ENCODE assay signal across 8 cellular contexts in the genomic region with DNA sequence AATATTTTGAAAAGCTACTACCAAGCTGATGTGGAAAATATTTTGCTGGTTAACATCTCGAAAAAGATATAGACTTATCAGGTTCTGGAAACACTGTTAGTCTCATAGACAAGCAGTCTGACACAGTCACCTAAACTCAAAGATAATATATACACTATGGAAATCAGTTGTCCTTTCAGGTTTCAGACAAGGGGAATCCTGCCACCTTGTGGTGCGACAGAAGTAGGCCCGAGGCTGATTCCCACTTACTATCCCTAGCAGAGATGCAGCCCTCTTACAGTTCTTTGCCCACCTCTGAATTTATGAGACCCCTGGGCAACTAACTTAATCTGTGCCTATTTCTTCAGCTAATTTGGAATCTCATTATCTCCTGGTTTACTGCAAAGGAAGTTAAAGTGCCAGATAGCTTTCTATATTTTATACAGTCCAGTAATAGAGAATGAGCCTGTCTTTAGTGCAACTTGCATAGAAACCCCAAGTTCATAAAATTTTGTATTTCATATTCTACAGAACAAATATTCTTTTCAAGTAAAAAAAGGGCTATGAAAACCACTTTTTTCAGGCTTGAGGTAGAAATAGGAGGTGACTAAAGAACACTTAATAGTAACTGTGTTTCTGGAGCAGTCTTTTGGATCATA. TPM values are rescaled to one million over a fixed set of nuclear protein-coding genes. Genes with fewer than 3 reads are reported as not detected.
A peak's percentile ranks its signal among the peaks of the same experiment; 100 is the strongest.
DNase-seq lines count a peak whose midpoint lies in the region; ATAC-seq, FAIRE-seq and TF ChIP-seq lines count a peak whose summit lies in the region.

No MANE protein-coding gene starts in this region.

- H3K27me3 Mint-ChIP-seq in naive B cell: no peaks in the 10 kb centered on the region

- no peak overlapping the region for H3K4me3 ChIP-seq in epithelial cell of proximal tubule (ENCODE audit: low read depth, low read length)

- DNase-seq in D721Med (ENCODE audit: insufficient read length, low spot score) (peak; percentile 17), HuH-7 (ENCODE audit: low spot score) (peak; percentile 59), NOMO-1 treated with dmso at 0.1 percent for 144 hours (lab: John Stamatoyannopoulos, UW; ENCODE audit: unreplicated experiment) (peak; percentile 47), epithelial cell of proximal tubule (ENCODE audit: low read depth) (no peak), naive B cell (peak; percentile 49)
- peak; percentile 60 for DNase-seq in activated CD8-positive, alpha-beta memory T cell treated with anti-CD3 and anti-CD28 coated beads, Interleukin-2, amount 50 U/mL, for 4 hours
- DNase-seq in stimulated activated naive CD4-positive, alpha-beta T cell treated with Interleukin-2 at 50 U/mL for 16 hours (lab: John Stamatoyannopoulos, UW): peak; percentile 38

- FAIRE-seq in D721Med (lab: Jason Lieb, UNC): peak; percentile 51

- ATAC-seq in GM21423 (IDR thresholded peaks at IDR 0.05; ENCODE audit: unreplicated experiment) (peak; percentile 84), naive B cell (ENCODE audit: low read depth in 2 of 2) (peak; percentile 66 to 79)

- no peak overlapping the region for H3K4me3 Mint-ChIP-seq in naive B cell

- no peaks in the 10 kb centered on the region for H3K4me1 Mint-ChIP-seq in naive B cell

- H3K36me3 Mint-ChIP-seq in naive B cell: peaks cover 0 to 6% of the 10 kb centered on the region in 2 donors

- H3K27ac Mint-ChIP-seq in naive B cell: no peak overlapping the region

- peak; percentile 89 for TF ChIP-seq CTCF in D721Med (IDR thresholded peaks at IDR 0.05; ENCODE audit: insufficient read depth, missing control alignments)
- TF ChIP-seq CTCF in epithelial cell of proximal tubule (conservative IDR thresholded peaks at IDR 0.05; ENCODE audit: low read depth, low read length): peak; percentile 92

- H3K9me3 Mint-ChIP-seq in naive B cell: no peaks in the 10 kb centered on the region

RNA-seq across cellular contexts. Expression of a gene that starts 16.9 kb away (rescaled TPM):
- 20.5 and 40.3 TPM in 2 replicates for total RNA-seq in epithelial cell of proximal tubule
- polyA plus RNA-seq in naive B cell (ENCODE audit: low read depth in 6 of 6): 10 to 100 TPM; 11.6 to 22.8 (median 21.1) TPM

RNA-seq across cellular contexts. Expression of a gene that starts 17.1 kb away (rescaled TPM):
- 41.5 and 66.9 TPM in 2 replicates for total RNA-seq in epithelial cell of proximal tubule
- 10 to 100 TPM; 49.6 to 63.3 (median 54.1) TPM for polyA plus RNA-seq in naive B cell (ENCODE audit: low read depth in 6 of 6)

RNA-seq across cellular contexts. Expression of a gene that starts 31.0 kb away (rescaled TPM):
- 24.7 and 27.2 TPM in 2 replicates for total RNA-seq in epithelial cell of proximal tubule
- 10 to 100 TPM in 5 of 6 donors, 1 to 10 TPM in 1; 6.6 to 30.8 (median 21.6) TPM for polyA plus RNA-seq in naive B cell (ENCODE audit: low read depth in 6 of 6)

RNA-seq across cellular contexts. Expression of a gene that starts 59.4 kb away (rescaled TPM):
- total RNA-seq in epithelial cell of proximal tubule: 0.29 TPM in 1 of 2 replicates, not detected in the other
- polyA plus RNA-seq in naive B cell (ENCODE audit: low read depth in 6 of 6): 1 to 10 TPM in 1 of 6 donors, under 1 TPM in 1, not detected in 4; 0.29 to 3.6 TPM
